8 cellular contexts compared by ENCODE assay signal in genomic region chr7:92695308-92696261, GRCh38.
DNase-seq lines count a peak whose midpoint lies in the region; ATAC-seq, FAIRE-seq and TF ChIP-seq lines count a peak whose summit lies in the region.

No MANE protein-coding gene starts in this region.

- no peak for TF ChIP-seq EP300 in transverse colon (IDR thresholded peaks at IDR 0.05; ENCODE audit: low read depth)

- DNase-seq in T-helper 2 cell treated with Interferon-gamma antibody and Interleukin-4, amounts not matched to agents 5 μg/mL and 100 μg/mL, for 36 hours (ENCODE audit: low spot score), result no peak
- no peak for DNase-seq in T-helper 2 cell
- peak; percentile 70 to 92 for DNase-seq in SJSA1 (ENCODE audit: low read depth in 1 of 2, low spot score in 2 of 2)
- peak; percentile 69 for DNase-seq in endothelial cell of umbilical vein (ENCODE audit: low read depth, low spot score)
- DNase-seq in midbrain (lab: John Stamatoyannopoulos, UW), result peak; percentile 51
- DNase-seq in transverse colon, result peak; percentile 91

- CTCF ChIA-PET in endothelial cell of umbilical vein (lab: Charles Lee), result interaction anchor here (1.0 to 6.0 kb wide), 10 partner anchors 9 to 356 kb away, joined by 3 to 77 read pairs (median 4); no protein-coding TSS in a partner anchor

- no peak for ATAC-seq in GM18907 (IDR thresholded peaks at IDR 0.05; ENCODE audit: unreplicated experiment)
- ATAC-seq in HG03469 (IDR thresholded peaks at IDR 0.05; ENCODE audit: unreplicated experiment), result no peak

- H3K27me3 ChIP-seq in SJSA1 (replicated peaks), result no peaks in the 10 kb centered on the region
- no peaks in the 10 kb centered on the region for H3K27me3 ChIP-seq in endothelial cell of umbilical vein (ENCODE audit: control insufficient read depth in 2 of 2, insufficient read depth in 2 of 2, low read length in 2 of 2)
- H3K27me3 ChIP-seq in transverse colon, result no peaks in the 10 kb centered on the region

- WGBS in transverse colon (ENCODE audit: low coverage in 1 of 2), 2 donors, result 20 to 47% methylated on average over 6 to 15 of the region's 15 CpGs

- H3K9me3 Mint-ChIP-seq in T-helper 2 cell treated with Interferon-gamma antibody and Interleukin-4, amounts not matched to agents 5 μg/mL and 100 μg/mL, for 36 hours, result peaks cover 6% of the 10 kb centered on the region

- H3K4me2 ChIP-seq in endothelial cell of umbilical vein (ENCODE audit: insufficient read depth, low read length), result peak overlapping the region; percentile 94

- H4K20me1 ChIP-seq in endothelial cell of umbilical vein (replicated peaks; ENCODE audit: control insufficient read depth, extremely low read depth, insufficient read depth, low read length), result no peaks in the 10 kb centered on the region

- no peak for TF ChIP-seq POLR2A in endothelial cell of umbilical vein (IDR thresholded peaks at IDR 0.05; ENCODE audit: low read depth, low read length)
- TF ChIP-seq POLR2A in transverse colon (IDR thresholded peaks at IDR 0.05), result no peak

- H3K36me3 Mint-ChIP-seq in T-helper 2 cell treated with Interferon-gamma antibody and Interleukin-4, amounts not matched to agents 5 μg/mL and 100 μg/mL, for 36 hours (ENCODE audit: low read depth), result peaks cover 33% of the 10 kb centered on the region

- H3K9me3 ChIP-seq in SJSA1 (replicated peaks), result no peaks in the 10 kb centered on the region
- no peaks in the 10 kb centered on the region for H3K9me3 ChIP-seq in endothelial cell of umbilical vein (replicated peaks; ENCODE audit: control insufficient read depth, insufficient read depth, low read length)
- no peaks in the 10 kb centered on the region for H3K9me3 ChIP-seq in transverse colon

- dilution Hi-C loops in endothelial cell of umbilical vein (cut with MboI; ENCODE audit: extremely low pct_ligation_motif_present, low sequenced_read_pairs), result no loop called here

- H3K36me3 ChIP-seq in SJSA1 (peaks cover 39% of the 10 kb centered on the region), endothelial cell of umbilical vein (ENCODE audit: control insufficient read depth in 2 of 2, extremely low read depth in 1 of 2, insufficient read depth in 2 of 2, low read length in 2 of 2) (no peaks in the 10 kb centered on the region), transverse colon (no peaks in the 10 kb centered on the region)

- peaks cover 59% of the 10 kb centered on the region for H3K4me1 ChIP-seq in SJSA1 (replicated peaks)
- peaks cover 44% of the 10 kb centered on the region for H3K4me1 ChIP-seq in endothelial cell of umbilical vein (ENCODE audit: control insufficient read depth, extremely low read depth, insufficient read depth, low read length)
- peaks cover 20 to 67% (median 33%) of the 10 kb centered on the region in 4 donors for H3K4me1 ChIP-seq in transverse colon

- intact Hi-C loops in endothelial cell of umbilical vein (cut with micrococcal nuclease), result no loop called here
- intact Hi-C loops in transverse colon (cut with DNase I; ENCODE audit: low total_unique reads), result loop anchor here (5.0 kb wide), 1 partner anchor 142 kb away; the partner anchor contains the start of gene CDK6

- H3K27me3 Mint-ChIP-seq in T-helper 2 cell treated with Interferon-gamma antibody and Interleukin-4, amounts not matched to agents 5 μg/mL and 100 μg/mL, for 36 hours (ENCODE audit: low read depth), result no peaks in the 10 kb centered on the region

- H3K4me3 ChIP-seq in SJSA1 (peak overlapping the region; percentile 33), endothelial cell of umbilical vein (replicated peaks in 1 of 3; ENCODE audit: insufficient read depth in 1 of 3, low read depth in 1 of 3, low read length in 3 of 3) (peak overlapping the region; percentile 21 to 66 (median 24)), transverse colon (peak overlapping the region; percentile 22 to 50 (median 36))

- POLR2A ChIA-PET in endothelial cell of umbilical vein (lab: Charles Lee), result interaction anchor here (0.7 kb wide), 1 partner anchor 95 kb away, joined by 3 read pairs; no protein-coding TSS in a partner anchor

- peak overlapping the region; percentile 64 for H3K4me3 Mint-ChIP-seq in T-helper 2 cell treated with Interferon-gamma antibody and Interleukin-4, amounts not matched to agents 5 μg/mL and 100 μg/mL, for 36 hours

- peak; percentile 57 for FAIRE-seq in endothelial cell of umbilical vein (lab: Jason Lieb, UNC)

- no peaks in the 10 kb centered on the region for H3K79me2 ChIP-seq in endothelial cell of umbilical vein (ENCODE audit: control insufficient read depth, insufficient read depth, low read length)

- no peaks in the 10 kb centered on the region for H3K9me1 ChIP-seq in endothelial cell of umbilical vein (replicated peaks; ENCODE audit: control insufficient read depth, extremely low read depth, insufficient read depth, low read length)

- H3K27ac ChIP-seq in SJSA1, result peak overlapping the region; percentile 93
- peak overlapping the region; percentile 68 for H3K27ac ChIP-seq in endothelial cell of umbilical vein (ENCODE audit: insufficient read depth, low read depth, low read length)
- H3K27ac ChIP-seq in transverse colon, result peak overlapping the region; percentile 76 to 87 (median 82)

- in situ Hi-C loops in transverse colon (cut with MboI; ENCODE audit: low pct_ligation_motif_present in 1 of 4, low pct_unique_long_range_greater_than_20kb in 1 of 4, low sequenced_read_pairs in 3 of 4), result loop anchor here in 2 of 4 donors (10.0 kb wide), 1 partner anchor 139 kb away; the partner anchor contains the start of gene CDK6 (in 2 of the 2)

- peak overlapping the region; percentile 57 for H2AFZ ChIP-seq in endothelial cell of umbilical vein (ENCODE audit: low read depth, low read length)

- TF ChIP-seq CTCF in endothelial cell of umbilical vein (IDR thresholded peaks at IDR 0.05; ENCODE audit: extremely low read depth in 1 of 2, insufficient read depth in 1 of 2, low read depth in 1 of 2, low read length in 2 of 2) (no peak), transverse colon (IDR thresholded peaks at IDR 0.05) (no peak)

- peak overlapping the region; percentile 32 for H3K27ac Mint-ChIP-seq in T-helper 2 cell treated with Interferon-gamma antibody and Interleukin-4, amounts not matched to agents 5 μg/mL and 100 μg/mL, for 36 hours

- peaks cover 40% of the 10 kb centered on the region for H3K4me1 Mint-ChIP-seq in T-helper 2 cell treated with Interferon-gamma antibody and Interleukin-4, amounts not matched to agents 5 μg/mL and 100 μg/mL, for 36 hours (ENCODE audit: low read depth)

- BruUV-seq in endothelial cell of umbilical vein (replicated peaks; lab: Mats Ljungman, UMichigan), result no TSS peak

- peak overlapping the region; percentile 85 for H3K9ac ChIP-seq in endothelial cell of umbilical vein (replicated peaks; ENCODE audit: extremely low read depth, insufficient read depth, low read length)

TF ChIP-seq in endothelial cell of umbilical vein, 7 proteins besides CTCF, POLR2A, EP300 and RAD21:
- TF ChIP-seq, protein P1, sequence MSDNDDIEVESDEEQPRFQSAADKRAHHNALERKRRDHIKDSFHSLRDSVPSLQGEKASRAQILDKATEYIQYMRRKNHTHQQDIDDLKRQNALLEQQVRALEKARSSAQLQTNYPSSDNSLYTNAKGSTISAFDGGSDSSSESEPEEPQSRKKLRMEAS (IDR thresholded peaks at IDR 0.05; ENCODE audit: insufficient read depth, insufficient read length), result no peak
- TF ChIP-seq POLR2AphosphoS5 (IDR thresholded peaks at IDR 0.05; ENCODE audit: insufficient read depth, low read depth, low read length) (no peak), MYC (IDR thresholded peaks at IDR 0.05; ENCODE audit: low read depth, low read length) (no peak), EZH2 (IDR thresholded peaks at IDR 0.05; ENCODE audit: borderline replicate concordance, low read depth, low read length, severe bottlenecking) (no peak), JUN (IDR thresholded peaks at IDR 0.05; ENCODE audit: borderline replicate concordance, insufficient read depth, insufficient read length, low read depth) (no peak), GATA2 (IDR thresholded peaks at IDR 0.05; ENCODE audit: insufficient read depth, insufficient read length, low read depth, low read length) (no peak), FOS (IDR thresholded peaks at IDR 0.05; ENCODE audit: borderline replicate concordance, insufficient read depth, low read length) (no peak)

Comparison
In these comparisons a context has a peak if more than half of its experiments do, and no peak if none do; other contexts are left out.
1. DNase-seq: peak in SJSA1 (2 of 2), endothelial cell of umbilical vein (single experiment), midbrain (single experiment) and transverse colon (single experiment); none in T-helper 2 cell treated with Interferon-gamma antibody and Interleukin-4, amounts not matched to agents 5 μg/mL and 100 μg/mL, for 36 hours (single experiment) and T-helper 2 cell (0 of 5).
2. Peak in every context shown above with its lines, with median percentiles within 50 percentile points of each other: H3K27ac ChIP-seq and H3K4me3 ChIP-seq.